ENCODE assay signal across 14 cellular contexts in genomic region chr9:130937146-130938076, GRCh38. TPM values are rescaled to one million over a fixed set of nuclear protein-coding genes. Genes with fewer than 3 reads are reported as not detected.
DNase-seq lines count a peak whose midpoint lies in the region; ATAC-seq and TF ChIP-seq lines count a peak whose summit lies in the region.
"Had no signal": no experiment of that assay in that cellular context is flagged by ENCODE, and none has a peak within 500 bp of the region (broad histone marks: within the 10 kb centered on the region; RNA-seq: fewer than 3 reads in every experiment).

No MANE protein-coding gene starts in this region.

- intact Hi-C loops in CD4-positive, alpha-beta memory T cell (cut with micrococcal nuclease) = no loop called here
- intact Hi-C loops in HCT116 (cut with micrococcal nuclease) = no loop called here
- intact Hi-C loops in sigmoid colon (cut with DNase I) = loop anchor here (5.0 kb wide), 1 partner anchor 170 kb away; no protein-coding TSS in a partner anchor

- TF ChIP-seq CTCF in HCT116 (IDR thresholded peaks at IDR 0.05 in 2 of 3, conservative IDR thresholded peaks at IDR 0.05 in 1 of 3; ENCODE audit: borderline replicate concordance in 1 of 3, insufficient read depth in 1 of 3, low read depth in 2 of 3, low read length in 2 of 3) = no peak
- no peak for TF ChIP-seq CTCF in brain (conservative IDR thresholded peaks at IDR 0.05)
- no peak for TF ChIP-seq CTCF in nephron (IDR thresholded peaks at IDR 0.05; ENCODE audit: unreplicated experiment in 3 of 3)
- TF ChIP-seq CTCF in sigmoid colon (IDR thresholded peaks at IDR 0.05) = no peak

- no peak overlapping the region; the same call in 1 of the 2 replicates for H3K9ac ChIP-seq in HCT116 (ENCODE audit: low read length)

- H3K4me3 ChIP-seq in CD4-positive, alpha-beta memory T cell (ENCODE audit: low read length in 2 of 2) = no peak overlapping the region
- H3K4me3 ChIP-seq in HCT116 (replicated peaks in 1 of 2; ENCODE audit: low read depth in 1 of 2, low read length in 2 of 2) (peak overlapping the region; percentile 58 to 77), sigmoid colon (no peak overlapping the region)

- no peaks in the 10 kb centered on the region for H3K36me3 ChIP-seq in CD4-positive, alpha-beta memory T cell (ENCODE audit: insufficient read depth, low read length)
- no peaks in the 10 kb centered on the region for H3K36me3 ChIP-seq in HCT116 (ENCODE audit: control insufficient read depth in 1 of 2, insufficient read depth in 2 of 2, low read length in 2 of 2)
- no peaks in the 10 kb centered on the region for H3K36me3 ChIP-seq in sigmoid colon
- H3K36me3 ChIP-seq: thoracic aorta had no signal

- peak overlapping the region in 6 of 8 donors; percentile 9 to 67 (median 48) for H3K4me3 Mint-ChIP-seq in CD4-positive, alpha-beta memory T cell
- peak overlapping the region; percentile 73 to 88 (median 79) for H3K4me3 Mint-ChIP-seq in brain
- H3K4me3 Mint-ChIP-seq in nephron = peak overlapping the region; percentile 69 to 87 (median 79)

- H3K27me3 Mint-ChIP-seq in CD4-positive, alpha-beta memory T cell = peaks cover 43 to 53% of the 10 kb centered on the region in 2 donors
- peaks cover 67% of the 10 kb centered on the region for H3K27me3 Mint-ChIP-seq in brain
- peaks cover 89% of the 10 kb centered on the region for H3K27me3 Mint-ChIP-seq in nephron (ENCODE audit: low read depth)

- peak overlapping the region; percentile 93 for H3K4me2 ChIP-seq in HCT116 (ENCODE audit: low read length)

- H3K9me3 Mint-ChIP-seq in CD4-positive, alpha-beta memory T cell = peaks cover 0 to 2% (median 0%) of the 10 kb centered on the region in 8 donors
- H3K9me3 Mint-ChIP-seq in brain (peaks cover 0 to 10% (median 0%) of the 10 kb centered on the region in 5 experiments), nephron (no peaks in the 10 kb centered on the region)

- H3K27ac Mint-ChIP-seq in CD4-positive, alpha-beta memory T cell = no peak overlapping the region
- H3K27ac Mint-ChIP-seq in brain (peak overlapping the region in 2 of 5 experiments; percentile 25 to 43), nephron (no peak overlapping the region)

- peaks cover 43% of the 10 kb centered on the region for H3K27me3 ChIP-seq in CD4-positive, alpha-beta memory T cell (ENCODE audit: insufficient read depth, low read length)
- H3K27me3 ChIP-seq in HCT116 (ENCODE audit: insufficient read depth, low read length) = no peaks in the 10 kb centered on the region
- peaks cover 33 to 91% (median 72%) of the 10 kb centered on the region in 3 donors for H3K27me3 ChIP-seq in sigmoid colon

- peaks cover 3 to 18% (median 10%) of the 10 kb centered on the region in 4 donors for H3K4me1 Mint-ChIP-seq in CD4-positive, alpha-beta memory T cell
- peaks cover 43% of the 10 kb centered on the region for H3K4me1 Mint-ChIP-seq in brain
- H3K4me1 Mint-ChIP-seq in nephron = peaks cover 20% of the 10 kb centered on the region

- no peak for TF ChIP-seq RAD21 in HCT116 (IDR thresholded peaks at IDR 0.05; ENCODE audit: low read depth)

- peaks cover 12% of the 10 kb centered on the region for H3K4me1 ChIP-seq in CD4-positive, alpha-beta memory T cell (ENCODE audit: insufficient read depth, low read length)
- H3K4me1 ChIP-seq in HCT116 (ENCODE audit: control insufficient read depth in 1 of 2, insufficient read depth in 2 of 2, low read length in 2 of 2) (peaks cover 27 to 58% of the 10 kb centered on the region in 2 experiments), sigmoid colon (peaks cover 0 to 57% (median 41%) of the 10 kb centered on the region in 4 donors)

- CTCF ChIA-PET in CD4-positive, alpha-beta memory T cell (lab: Charles Lee; ENCODE audit: partially characterized antibody) = no interaction called here
- CTCF ChIA-PET in HCT116 (lab: Charles Lee) = interaction anchor here (0.8 to 1.4 kb wide), 2 partner anchors 61 to 109 kb away, joined by 4 to 5 read pairs; no protein-coding TSS in a partner anchor

- POLR2A ChIA-PET in CD4-positive, alpha-beta memory T cell (lab: Charles Lee; ENCODE audit: partially characterized antibody) = interaction anchor here (0.5 kb wide), 1 partner anchor 180 kb away, joined by 3 read pairs; no protein-coding TSS in a partner anchor
- POLR2A ChIA-PET in HCT116 (lab: Charles Lee) = interaction anchor here (1.1 kb wide), 1 partner anchor 9 kb away, joined by 3 read pairs; no protein-coding TSS in a partner anchor

- H3K79me2 ChIP-seq in HCT116 (ENCODE audit: insufficient read depth, low read length) = no peaks in the 10 kb centered on the region

- no peaks in the 10 kb centered on the region for H3K9me3 ChIP-seq in CD4-positive, alpha-beta memory T cell (ENCODE audit: control insufficient read depth in 1 of 2, low read length in 2 of 2)
- H3K9me3 ChIP-seq in HCT116 (ENCODE audit: control insufficient read depth in 1 of 2, insufficient read depth in 1 of 2, low read depth in 1 of 2, low read length in 2 of 2) (no peaks in the 10 kb centered on the region), sigmoid colon (no peaks in the 10 kb centered on the region)
- H3K9me3 ChIP-seq: thoracic aorta had no signal

- no peaks in the 10 kb centered on the region for H4K20me1 ChIP-seq in HCT116 (ENCODE audit: insufficient read depth)

- H2AFZ ChIP-seq in HCT116 (ENCODE audit: low read depth, low read length, poor library complexity, severe bottlenecking) = no peak overlapping the region

- H3K27ac ChIP-seq in CD4-positive, alpha-beta memory T cell (ENCODE audit: low read depth, low read length) = no peak overlapping the region
- H3K27ac ChIP-seq in HCT116 (ENCODE audit: low read depth, low read length) = no peak overlapping the region; the same call in 1 of the 2 replicates
- H3K27ac ChIP-seq in sigmoid colon = no peak overlapping the region

- H3K36me3 Mint-ChIP-seq in CD4-positive, alpha-beta memory T cell = no peaks in the 10 kb centered on the region
- H3K36me3 Mint-ChIP-seq in brain = no peaks in the 10 kb centered on the region
- no peaks in the 10 kb centered on the region for H3K36me3 Mint-ChIP-seq in nephron (ENCODE audit: low read depth)

- TF ChIP-seq POLR2A in HCT116 (IDR thresholded peaks at IDR 0.05; ENCODE audit: borderline replicate concordance, extremely low read depth, insufficient read depth, insufficient read length) = no peak
- no peak for TF ChIP-seq POLR2A in sigmoid colon (IDR thresholded peaks at IDR 0.05)

- WGBS in sigmoid colon, 2 donors = 66 to 81% methylated on average over 23 of the region's 23 CpGs

- no TSS peak for BruUV-seq in HCT116 (replicated peaks; lab: Mats Ljungman, UMichigan)

- DNase-seq in CD4-positive, alpha-beta memory T cell = peak in 1 of 5 donors; percentile 7
- DNase-seq in HCT116 (ENCODE audit: low read depth, low spot score) = no peak
- no peak for DNase-seq in sigmoid colon
- no peak for DNase-seq in NCI-H748 treated with DMSO at 0.1 percent for 48 hours (lab: John Stamatoyannopoulos, UW)
- DNase-seq: HCEC 1CT, hypothalamus, NCI-H1105, SIG-M5 had no signal

- ATAC-seq in HCT116 (no peak), HG03135 (IDR thresholded peaks at IDR 0.05; ENCODE audit: unreplicated experiment) (no peak)

- H3K9me2 ChIP-seq in HCT116 (ENCODE audit: insufficient read depth) = no peaks in the 10 kb centered on the region

- no peak for TF ChIP-seq EP300 in sigmoid colon (IDR thresholded peaks at IDR 0.05)

- RAD21 ChIA-PET in HCT116 (lab: Charles Lee; ENCODE audit: low non-redundant PET in 1 of 2, low total read pairs in 2 of 2, uncharacterized antibody in 2 of 2, unreplicated experiment in 2 of 2) = interaction anchor here in 1 of 2 experiments (1.5 kb wide), 1 partner anchor 61 kb away, joined by 4 read pairs; no protein-coding TSS in a partner anchor

TF ChIP-seq in HCT116, 20 proteins besides CTCF, POLR2A, EP300 and RAD21 (continues in another document):
- TF ChIP-seq FOSL1 (IDR thresholded peaks at IDR 0.05; ENCODE audit: low read depth) = no peak
- no peak for TF ChIP-seq TCF7L2 (IDR thresholded peaks at IDR 0.05; ENCODE audit: borderline replicate concordance, extremely low read depth, insufficient read depth, insufficient read length)
- TF ChIP-seq REST (IDR thresholded peaks at IDR 0.05; ENCODE audit: low read depth) = no peak
- no peak for TF ChIP-seq POLR2AphosphoS5 (IDR thresholded peaks at IDR 0.05; ENCODE audit: low read depth, low read length)
- no peak for TF ChIP-seq EZH2phosphoT487 (IDR thresholded peaks at IDR 0.05; ENCODE audit: borderline replicate concordance)

RNA-seq across cellular contexts. Expression of gene FIBCD1, which starts 1.6 kb away (rescaled TPM):
- not detected for total RNA-seq in CD4-positive, alpha-beta memory T cell
- not detected for polyA plus RNA-seq in CD4-positive, alpha-beta memory T cell
- total RNA-seq in HCT116 (2021; ENCODE audit: unreplicated experiment) (26.1 TPM), sigmoid colon (under 1 TPM in 1 of 4 donors, not detected in 3; 0.36 TPM)
- polyA plus RNA-seq in HCT116 (2012) = 34.9 and 46.5 TPM in 2 replicates
- polyA plus RNA-seq in brain (ENCODE audit: insufficient read depth, low read depth, low replicate concordance) (0.78 TPM), sigmoid colon (10 to 100 TPM in 2 of 3 donors, 1 to 10 TPM in 1; 9.6 to 11.9 (median 11.6) TPM)
- total RNA-seq: mesenteric fat pad, skeletal muscle tissue, thoracic aorta had no signal

RNA-seq across cellular contexts. Expression of gene QRFP, which starts 40.8 kb away (rescaled TPM):
- total RNA-seq in CD4-positive, alpha-beta memory T cell = not detected
- polyA plus RNA-seq in CD4-positive, alpha-beta memory T cell = not detected
- total RNA-seq in HCT116 (2021; ENCODE audit: unreplicated experiment) (not detected), sigmoid colon (not detected)
- 0.51 and 0.60 TPM in 2 replicates for polyA plus RNA-seq in HCT116 (2012)
- polyA plus RNA-seq in brain (ENCODE audit: insufficient read depth, low read depth, low replicate concordance) (not detected), sigmoid colon (under 1 TPM in 1 of 3 donors, not detected in 2; 0.20 TPM)
- total RNA-seq: mesenteric fat pad, skeletal muscle tissue, thoracic aorta had no signal

Comparison
In these comparisons a context has a peak if more than half of its experiments do, and no peak if none do; other contexts are left out.
1. H3K4me3 ChIP-seq: peak in HCT116 (2 of 2); none in CD4-positive, alpha-beta memory T cell (0 of 2) and sigmoid colon (0 of 4).
2. RNA of gene FIBCD1, which starts 1.6 kb away (total RNA-seq): 26.1 TPM in HCT116 (single experiment); not detected in CD4-positive, alpha-beta memory T cell and 0.36 TPM in sigmoid colon; every median in the first group is over 10 times any median in the second.
3. Peak in every context shown above with its lines, with median percentiles within 50 percentile points of each other: H3K4me3 Mint-ChIP-seq.